ENCODE assay signal across 8 cellular contexts in genomic region chr2:114525955-114526354, GRCh38.
"Had no signal": no experiment of that assay in that cellular context is flagged by ENCODE, and none has a peak within 500 bp of the region (broad histone marks: within the 10 kb centered on the region; RNA-seq: fewer than 3 reads in every experiment).

No MANE protein-coding gene starts in this region.

- DNase-seq: GDM1, GF-D8 had no signal

- ATAC-seq: GM12878 had no signal

- H3K4me3 ChIP-seq: GM12878 had no signal

- FAIRE-seq: G401.6, GM12878, GM12891, GM12892, GM18507, GM19239 had no signal
